In the genomic region with DNA sequence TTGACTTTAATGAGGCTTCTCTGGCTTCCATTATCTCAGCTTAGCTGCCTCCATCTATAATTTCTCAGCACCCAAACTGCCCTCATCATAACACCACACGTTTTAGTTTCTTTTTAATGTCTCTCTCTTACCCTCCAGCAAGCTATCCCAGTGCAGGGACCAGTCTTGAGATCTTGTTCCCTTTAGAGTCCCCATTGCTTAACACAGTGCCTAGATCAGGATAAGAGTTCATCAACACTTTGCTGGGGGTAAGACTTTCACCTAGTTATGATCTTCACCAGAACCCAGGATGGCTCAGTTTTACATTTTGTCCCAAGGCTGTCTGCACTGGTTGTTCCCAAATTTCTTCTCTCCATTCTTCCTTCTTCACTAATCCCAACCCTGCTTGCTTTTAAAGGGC, we compare ENCODE assay signal across 31 cellular contexts.
"Had no signal": no experiment of that assay in that cellular context is flagged by ENCODE, and none has a peak within 500 bp of the region (broad histone marks: within the 10 kb centered on the region; RNA-seq: fewer than 3 reads in every experiment).

No MANE protein-coding gene starts in this region.

- FAIRE-seq: endometrium, endothelial cell of umbilical vein had no signal

- H3K4me1 ChIP-seq: adrenal gland, body of pancreas, colonic mucosa, gastroesophageal sphincter had no signal

- H3K9me3 Mint-ChIP-seq: activated CD4-positive, alpha-beta memory T cell treated with anti-CD3 and anti-CD28 coated beads for 36 hours; activated CD4-positive, alpha-beta T cell treated with anti-CD3 and anti-CD28 coated beads, Interleukin-2, amount 10 ng/mL, durations not matched to agents 24 days and 14 days; activated naive CD4-positive, alpha-beta T cell treated with anti-CD3 and anti-CD28 coated beads for 36 hours; activated naive CD4-positive, alpha-beta T cell treated with anti-CD3 and anti-CD28 coated beads, Interleukin-2, amount 50 U/mL, for 24 hours; activated naive CD8-positive, alpha-beta T cell treated with anti-CD3 and anti-CD28 coated beads for 36 hours; activated naive CD8-positive, alpha-beta T cell treated with anti-CD3 and anti-CD28 coated beads, Interleukin-2, amount 50 U/mL, for 24 hours; activated T-helper 1 cell treated with anti-CD3 and anti-CD28 coated beads, Interleukin-12 subunit alpha, Interleukin-12 subunit beta, Interleukin-2, Interleukin-4 antibody, amounts not matched to agents 30 ng/mL and 10 ng/mL and 1 ng/mL, durations not matched to agents 14 hours and 24 hours and 36 hours; activated T-helper 2 cell treated with anti-CD3 and anti-CD28 coated beads, Interferon-gamma antibody, Interleukin-2, Interleukin-4, amounts not matched to agents 10 μg/mL and 5 μg/mL and 100 μg/mL, durations not matched to agents 14 hours and 24 hours and 36 hours had no signal

- H3K36me3 ChIP-seq: adrenal gland, colonic mucosa, esophagus squamous epithelium, gastroesophageal sphincter had no signal

- H3K4me1 Mint-ChIP-seq: activated CD4-positive, alpha-beta T cell treated with anti-CD3 and anti-CD28 coated beads for 36 hours; activated CD8-positive, alpha-beta memory T cell treated with anti-CD3 and anti-CD28 coated beads, Interleukin-2, amount 10 ng/mL, durations not matched to agents 7 days and 5 days; activated naive CD4-positive, alpha-beta T cell treated with anti-CD3 and anti-CD28 coated beads, Interleukin-2, amount 50 U/mL, for 24 hours; activated naive CD8-positive, alpha-beta T cell treated with anti-CD3 and anti-CD28 coated beads for 36 hours; activated naive CD8-positive, alpha-beta T cell treated with anti-CD3 and anti-CD28 coated beads, Interleukin-2, amount 50 U/mL, for 24 hours had no signal

- H3K27ac Mint-ChIP-seq: activated CD4-positive, alpha-beta memory T cell treated with anti-CD3 and anti-CD28 coated beads for 36 hours; activated CD4-positive, alpha-beta T cell treated with anti-CD3 and anti-CD28 coated beads for 36 hours; activated CD4-positive, alpha-beta T cell treated with anti-CD3 and anti-CD28 coated beads, Interleukin-2, amount 10 ng/mL, durations not matched to agents 24 days and 14 days; activated CD8-positive, alpha-beta memory T cell treated with anti-CD3 and anti-CD28 coated beads, Interleukin-2, amount 10 ng/mL, durations not matched to agents 7 days and 5 days; activated CD8-positive, alpha-beta T cell treated with anti-CD3 and anti-CD28 coated beads, Interleukin-2, amount 10 ng/mL, durations not matched to agents 7 days and 5 days; activated naive CD4-positive, alpha-beta T cell treated with anti-CD3 and anti-CD28 coated beads for 36 hours; activated naive CD4-positive, alpha-beta T cell treated with anti-CD3 and anti-CD28 coated beads, Interleukin-2, amount 50 U/mL, for 24 hours; activated naive CD8-positive, alpha-beta T cell treated with anti-CD3 and anti-CD28 coated beads for 36 hours; activated naive CD8-positive, alpha-beta T cell treated with anti-CD3 and anti-CD28 coated beads, Interleukin-2, amount 50 U/mL, for 24 hours; activated T-helper 1 cell treated with anti-CD3 and anti-CD28 coated beads, Interleukin-12 subunit alpha, Interleukin-12 subunit beta, Interleukin-2, Interleukin-4 antibody, amounts not matched to agents 30 ng/mL and 10 ng/mL and 1 ng/mL, durations not matched to agents 14 hours and 24 hours and 36 hours; activated T-helper 2 cell treated with anti-CD3 and anti-CD28 coated beads, Interferon-gamma antibody, Interleukin-2, Interleukin-4, amounts not matched to agents 10 μg/mL and 5 μg/mL and 100 μg/mL, durations not matched to agents 14 hours and 24 hours and 36 hours had no signal

- ATAC-seq: activated CD4-positive, alpha-beta T cell treated with anti-CD3 and anti-CD28 coated beads for 36 hours; activated CD8-positive, alpha-beta memory T cell treated with anti-CD3 and anti-CD28 coated beads, Interleukin-2, amount 10 ng/mL, durations not matched to agents 7 days and 5 days; activated CD8-positive, alpha-beta T cell treated with anti-CD3 and anti-CD28 coated beads, Interleukin-2, amount 10 ng/mL, durations not matched to agents 7 days and 5 days; activated naive CD8-positive, alpha-beta T cell treated with anti-CD3 and anti-CD28 coated beads, Interleukin-2, amount 50 U/mL, for 24 hours; body of pancreas; gastroesophageal sphincter had no signal

- H3K36me3 Mint-ChIP-seq: activated CD4-positive, alpha-beta memory T cell treated with anti-CD3 and anti-CD28 coated beads for 36 hours; activated CD8-positive, alpha-beta memory T cell treated with anti-CD3 and anti-CD28 coated beads, Interleukin-2, amount 10 ng/mL, durations not matched to agents 7 days and 5 days; activated naive CD4-positive, alpha-beta T cell treated with anti-CD3 and anti-CD28 coated beads, Interleukin-2, amount 50 U/mL, for 24 hours; activated naive CD8-positive, alpha-beta T cell treated with anti-CD3 and anti-CD28 coated beads for 36 hours had no signal

- H3K9me3 ChIP-seq: adrenal gland, body of pancreas, colonic mucosa, esophagus squamous epithelium, gastroesophageal sphincter had no signal

- DNase-seq: activated CD4-positive, alpha-beta memory T cell treated with anti-CD3 and anti-CD28 coated beads for 36 hours; activated CD4-positive, alpha-beta T cell treated with anti-CD3 and anti-CD28 coated beads for 36 hours; activated CD4-positive, alpha-beta T cell treated with anti-CD3 and anti-CD28 coated beads, Interleukin-2, amount 10 ng/mL, durations not matched to agents 24 days and 14 days; activated CD4-positive, CD25-positive, alpha-beta regulatory T cell; activated CD4-positive, CD25-positive, alpha-beta regulatory T cell treated with anti-CD3 and anti-CD28 coated beads, Interleukin-2, amount 50 U/mL, for 72 hours; activated CD8-positive, alpha-beta memory T cell treated with anti-CD3 and anti-CD28 coated beads, Interleukin-2, amount 10 ng/mL, durations not matched to agents 7 days and 5 days; activated CD8-positive, alpha-beta memory T cell treated with anti-CD3 and anti-CD28 coated beads, Interleukin-2, amount 50 U/mL, for 4 hours; activated CD8-positive, alpha-beta T cell treated with anti-CD3 and anti-CD28 coated beads, Interleukin-2, amount 10 ng/mL, durations not matched to agents 7 days and 5 days; activated effector memory CD4-positive, alpha-beta T cell treated with anti-CD3 and anti-CD28 coated beads, Interleukin-2, amount 50 U/mL, for 16 hours; activated naive CD4-positive, alpha-beta T cell treated with anti-CD3 and anti-CD28 coated beads for 36 hours; activated naive CD8-positive, alpha-beta T cell treated with anti-CD3 and anti-CD28 coated beads for 36 hours; activated naive CD8-positive, alpha-beta T cell treated with anti-CD3 and anti-CD28 coated beads, Interleukin-2, amount 50 U/mL, for 24 hours; activated T-cell treated with anti-CD3 and anti-CD28 coated beads, Interleukin-2, amount 50 U/mL, for 1 hour; activated T-cell treated with anti-CD3 and anti-CD28 coated beads, Interleukin-2, amount 50 U/mL, for 48 hours; adrenal gland; amygdala; aorta; body of pancreas; caudate nucleus; colonic mucosa; effector CD8-positive, alpha-beta T cell; esophagus squamous epithelium; foreskin melanocyte; T-helper 2 cell had no signal

- H3K27me3 ChIP-seq: adrenal gland, body of pancreas, colonic mucosa had no signal

- H3K4me3 ChIP-seq: adrenal gland, body of pancreas, colonic mucosa, esophagus squamous epithelium, gastroesophageal sphincter had no signal

- H3K27ac ChIP-seq: adrenal gland, body of pancreas, epithelial cell of prostate, esophagus squamous epithelium, gastroesophageal sphincter had no signal

- H3K4me3 Mint-ChIP-seq: activated CD4-positive, alpha-beta memory T cell treated with anti-CD3 and anti-CD28 coated beads for 36 hours; activated CD4-positive, alpha-beta T cell treated with anti-CD3 and anti-CD28 coated beads for 36 hours; activated CD4-positive, alpha-beta T cell treated with anti-CD3 and anti-CD28 coated beads, Interleukin-2, amount 10 ng/mL, durations not matched to agents 24 days and 14 days; activated CD8-positive, alpha-beta memory T cell treated with anti-CD3 and anti-CD28 coated beads, Interleukin-2, amount 10 ng/mL, durations not matched to agents 7 days and 5 days; activated CD8-positive, alpha-beta T cell treated with anti-CD3 and anti-CD28 coated beads, Interleukin-2, amount 10 ng/mL, durations not matched to agents 7 days and 5 days; activated naive CD4-positive, alpha-beta T cell treated with anti-CD3 and anti-CD28 coated beads for 36 hours; activated naive CD4-positive, alpha-beta T cell treated with anti-CD3 and anti-CD28 coated beads, Interleukin-2, amount 50 U/mL, for 24 hours; activated naive CD8-positive, alpha-beta T cell treated with anti-CD3 and anti-CD28 coated beads for 36 hours; activated naive CD8-positive, alpha-beta T cell treated with anti-CD3 and anti-CD28 coated beads, Interleukin-2, amount 50 U/mL, for 24 hours; activated T-helper 1 cell treated with anti-CD3 and anti-CD28 coated beads, Interleukin-12 subunit alpha, Interleukin-12 subunit beta, Interleukin-2, Interleukin-4 antibody, amounts not matched to agents 30 ng/mL and 10 ng/mL and 1 ng/mL, durations not matched to agents 14 hours and 24 hours and 36 hours had no signal
